In the genomic region with DNA sequence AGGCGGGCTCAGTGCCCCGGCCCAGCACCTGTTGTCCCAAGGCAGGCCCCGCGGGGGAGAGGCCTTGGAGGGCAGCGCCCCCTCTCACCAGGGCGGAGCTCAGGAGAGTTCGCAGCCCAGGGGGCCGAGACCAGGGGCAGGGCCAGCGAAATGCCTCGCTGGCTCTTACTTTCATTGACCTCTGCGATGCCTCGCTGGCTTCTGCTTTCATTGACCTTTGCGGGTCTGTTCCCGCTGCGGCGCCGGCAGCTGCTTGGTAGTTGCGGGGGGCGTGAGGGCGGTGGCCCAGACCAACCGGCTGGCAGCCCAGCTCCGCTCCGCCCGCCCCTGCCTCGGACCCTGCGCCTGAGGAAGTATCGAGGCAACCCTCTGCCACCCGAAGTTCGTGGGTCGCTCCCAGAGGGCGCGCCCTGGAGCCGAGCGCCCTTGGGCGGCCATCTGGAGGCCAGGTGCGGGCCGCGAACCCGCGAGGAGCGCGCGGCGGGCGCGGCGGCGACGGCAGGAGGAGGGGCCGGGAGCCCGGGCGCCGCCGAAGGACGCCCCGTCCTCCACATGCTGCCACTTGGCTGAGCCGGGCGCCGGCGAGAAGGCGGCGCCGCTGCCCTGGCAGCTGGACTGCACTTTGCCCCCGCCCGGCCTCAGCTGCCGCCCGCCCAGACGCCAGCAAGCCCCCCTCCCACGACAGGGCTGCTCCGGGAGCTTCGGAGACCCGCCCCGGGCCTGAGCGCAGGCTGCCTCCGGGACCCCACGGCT, we compare ENCODE assay signal across 8 cellular contexts.
DNase-seq lines count a peak whose midpoint lies in the region; ATAC-seq and TF ChIP-seq lines count a peak whose summit lies in the region.

No MANE protein-coding gene starts in this region.

- TF ChIP-seq CTCF in WERI-Rb-1 (IDR thresholded peaks at IDR 0.05; ENCODE audit: low read depth, low read length) (peak; percentile 80), fibroblast of mammary gland (conservative IDR thresholded peaks at IDR 0.05; ENCODE audit: control insufficient read depth, insufficient read depth, low read depth, low read length) (no peak), uterus (IDR thresholded peaks at IDR 0.05) (peak in 3 of 4 experiments; percentile 31 to 53 (median 45))

- POLR2A ChIA-PET in activated CD4-positive, alpha-beta memory T cell treated with anti-CD3 and anti-CD28 coated beads for 36 hours (lab: Charles Lee) = interaction anchor here (0.7 kb wide), 1 partner anchor 10 kb away, joined by 3 read pairs; no protein-coding TSS in a partner anchor
- POLR2A ChIA-PET in activated CD4-positive, alpha-beta memory T cell treated with anti-CD3 and anti-CD28 coated beads, Interleukin-2, amount 10 ng/mL, durations not matched to agents 7 days and 5 days (lab: Charles Lee) = no interaction called here

- peak in 1 of 2 donors; percentile 33 for TF ChIP-seq POLR2A in uterus (IDR thresholded peaks at IDR 0.05)

- H3K36me3 Mint-ChIP-seq in activated CD4-positive, alpha-beta memory T cell treated with anti-CD3 and anti-CD28 coated beads for 36 hours = no peaks in the 10 kb centered on the region
- H3K36me3 Mint-ChIP-seq in activated CD4-positive, alpha-beta memory T cell treated with anti-CD3 and anti-CD28 coated beads, Interleukin-2, amount 10 ng/mL, durations not matched to agents 7 days and 5 days (ENCODE audit: low read depth) = no peaks in the 10 kb centered on the region
- peaks cover 2% of the 10 kb centered on the region for H3K36me3 Mint-ChIP-seq in IgD-negative memory B cell
- no peaks in the 10 kb centered on the region for H3K36me3 Mint-ChIP-seq in naive B cell

- peaks cover 19% of the 10 kb centered on the region for H3K27me3 Mint-ChIP-seq in activated CD4-positive, alpha-beta memory T cell treated with anti-CD3 and anti-CD28 coated beads for 36 hours
- peaks cover 25% of the 10 kb centered on the region for H3K27me3 Mint-ChIP-seq in activated CD4-positive, alpha-beta memory T cell treated with anti-CD3 and anti-CD28 coated beads, Interleukin-2, amount 10 ng/mL, durations not matched to agents 7 days and 5 days
- H3K27me3 Mint-ChIP-seq in IgD-negative memory B cell (no peaks in the 10 kb centered on the region), naive B cell (peaks cover 0 to 10% (median 5%) of the 10 kb centered on the region in 3 donors)

- H3K27me3 ChIP-seq in WERI-Rb-1 (ENCODE audit: insufficient read depth, low read depth, severe bottlenecking) (no peaks in the 10 kb centered on the region), uterus (no peaks in the 10 kb centered on the region)

- H3K4me3 ChIP-seq in WERI-Rb-1 (ENCODE audit: low read depth, low read length) (peak overlapping the region; percentile 53), fibroblast of mammary gland (ENCODE audit: control insufficient read depth, low read depth, low read length) (peak overlapping the region; percentile 61), uterus (peak overlapping the region; percentile 37 to 60)

- intact Hi-C loops in activated CD4-positive, alpha-beta memory T cell treated with anti-CD3 and anti-CD28 coated beads for 36 hours (cut with micrococcal nuclease) = loop anchor here (5.0 to 10.0 kb wide), 2 partner anchors 184 to 627 kb away; no protein-coding TSS in a partner anchor
- intact Hi-C loops in uterus (cut with DNase I; ENCODE audit: low total_unique reads) = loop anchor here (5.0 kb wide), 1 partner anchor 393 kb away; no protein-coding TSS in a partner anchor

- no peaks in the 10 kb centered on the region for H3K9me3 ChIP-seq in WERI-Rb-1 (ENCODE audit: severe bottlenecking)
- H3K9me3 ChIP-seq in uterus = no peaks in the 10 kb centered on the region

- CTCF ChIA-PET in activated CD4-positive, alpha-beta memory T cell treated with anti-CD3 and anti-CD28 coated beads for 36 hours (lab: Charles Lee) = interaction anchor here (1.5 kb wide), 1 partner anchor 92 kb away, joined by 7 read pairs; no protein-coding TSS in a partner anchor
- CTCF ChIA-PET in activated CD4-positive, alpha-beta memory T cell treated with anti-CD3 and anti-CD28 coated beads, Interleukin-2, amount 10 ng/mL, durations not matched to agents 7 days and 5 days (lab: Charles Lee) = interaction anchor here (1.2 kb wide), 1 partner anchor 10 kb away, joined by 4 read pairs; no protein-coding TSS in a partner anchor

- DNase-seq in activated CD4-positive, alpha-beta memory T cell treated with anti-CD3 and anti-CD28 coated beads for 36 hours = peak; percentile 32
- DNase-seq in activated CD4-positive, alpha-beta memory T cell treated with anti-CD3 and anti-CD28 coated beads, Interleukin-2, amount 10 ng/mL, durations not matched to agents 7 days and 5 days = no peak
- DNase-seq in WERI-Rb-1 (peak; percentile 86), fibroblast of mammary gland (ENCODE audit: low read depth) (peak; percentile 29), naive B cell (peak; percentile 48), uterus (peak; percentile 35 to 36)

- ATAC-seq in GM21825 (IDR thresholded peaks at IDR 0.05; ENCODE audit: unreplicated experiment) (peak; percentile 88), naive B cell (ENCODE audit: low read depth in 2 of 2) (peak; percentile 77 to 80)

- H3K4me3 Mint-ChIP-seq in activated CD4-positive, alpha-beta memory T cell treated with anti-CD3 and anti-CD28 coated beads for 36 hours = no peak overlapping the region
- no peak overlapping the region for H3K4me3 Mint-ChIP-seq in activated CD4-positive, alpha-beta memory T cell treated with anti-CD3 and anti-CD28 coated beads, Interleukin-2, amount 10 ng/mL, durations not matched to agents 7 days and 5 days
- peak overlapping the region; percentile 83 to 94 (median 89) for H3K4me3 Mint-ChIP-seq in IgD-negative memory B cell
- peak overlapping the region; percentile 30 to 92 (median 85) for H3K4me3 Mint-ChIP-seq in naive B cell

- H3K27ac Mint-ChIP-seq in activated CD4-positive, alpha-beta memory T cell treated with anti-CD3 and anti-CD28 coated beads for 36 hours = no peak overlapping the region
- no peak overlapping the region for H3K27ac Mint-ChIP-seq in activated CD4-positive, alpha-beta memory T cell treated with anti-CD3 and anti-CD28 coated beads, Interleukin-2, amount 10 ng/mL, durations not matched to agents 7 days and 5 days
- H3K27ac Mint-ChIP-seq in IgD-negative memory B cell = peak overlapping the region; percentile 24 to 79 (median 68)
- H3K27ac Mint-ChIP-seq in naive B cell = peak overlapping the region in 1 of 6 donors; percentile 72

- no peaks in the 10 kb centered on the region for H3K9me3 Mint-ChIP-seq in activated CD4-positive, alpha-beta memory T cell treated with anti-CD3 and anti-CD28 coated beads for 36 hours
- no peaks in the 10 kb centered on the region for H3K9me3 Mint-ChIP-seq in activated CD4-positive, alpha-beta memory T cell treated with anti-CD3 and anti-CD28 coated beads, Interleukin-2, amount 10 ng/mL, durations not matched to agents 7 days and 5 days
- no peaks in the 10 kb centered on the region for H3K9me3 Mint-ChIP-seq in IgD-negative memory B cell
- H3K9me3 Mint-ChIP-seq in naive B cell = no peaks in the 10 kb centered on the region

- H3K4me1 ChIP-seq in uterus = no peaks in the 10 kb centered on the region

- H3K36me3 ChIP-seq in WERI-Rb-1 = no peaks in the 10 kb centered on the region; the same call in 1 of the 2 replicates
- no peaks in the 10 kb centered on the region for H3K36me3 ChIP-seq in uterus

- H3K27ac ChIP-seq in WERI-Rb-1 (peak overlapping the region; percentile 58), uterus (peak overlapping the region; percentile 79 to 91)

- peaks cover 6% of the 10 kb centered on the region for H3K4me1 Mint-ChIP-seq in activated CD4-positive, alpha-beta memory T cell treated with anti-CD3 and anti-CD28 coated beads for 36 hours (ENCODE audit: low read depth)
- peaks cover 7% of the 10 kb centered on the region for H3K4me1 Mint-ChIP-seq in activated CD4-positive, alpha-beta memory T cell treated with anti-CD3 and anti-CD28 coated beads, Interleukin-2, amount 10 ng/mL, durations not matched to agents 7 days and 5 days
- H3K4me1 Mint-ChIP-seq in IgD-negative memory B cell = peaks cover 16 to 36% (median 22%) of the 10 kb centered on the region in 3 donors
- H3K4me1 Mint-ChIP-seq in naive B cell = peaks cover 16 to 22% (median 20%) of the 10 kb centered on the region in 3 donors

Comparison
In these comparisons a context has a peak if more than half of its experiments do, and no peak if none do; other contexts are left out.
1. H3K27ac Mint-ChIP-seq: peak in IgD-negative memory B cell (3 of 3); none in activated CD4-positive, alpha-beta memory T cell treated with anti-CD3 and anti-CD28 coated beads for 36 hours (single experiment) and activated CD4-positive, alpha-beta memory T cell treated with anti-CD3 and anti-CD28 coated beads, Interleukin-2, amount 10 ng/mL, durations not matched to agents 7 days and 5 days (single experiment).
2. H3K4me3 Mint-ChIP-seq: peak in IgD-negative memory B cell (4 of 4) and naive B cell (8 of 8); none in activated CD4-positive, alpha-beta memory T cell treated with anti-CD3 and anti-CD28 coated beads for 36 hours (single experiment) and activated CD4-positive, alpha-beta memory T cell treated with anti-CD3 and anti-CD28 coated beads, Interleukin-2, amount 10 ng/mL, durations not matched to agents 7 days and 5 days (single experiment).
3. Peak in every context shown above with its lines, with median percentiles within 50 percentile points of each other: H3K4me3 ChIP-seq.